16 cellular contexts compared by ENCODE assay signal in the genomic region with DNA sequence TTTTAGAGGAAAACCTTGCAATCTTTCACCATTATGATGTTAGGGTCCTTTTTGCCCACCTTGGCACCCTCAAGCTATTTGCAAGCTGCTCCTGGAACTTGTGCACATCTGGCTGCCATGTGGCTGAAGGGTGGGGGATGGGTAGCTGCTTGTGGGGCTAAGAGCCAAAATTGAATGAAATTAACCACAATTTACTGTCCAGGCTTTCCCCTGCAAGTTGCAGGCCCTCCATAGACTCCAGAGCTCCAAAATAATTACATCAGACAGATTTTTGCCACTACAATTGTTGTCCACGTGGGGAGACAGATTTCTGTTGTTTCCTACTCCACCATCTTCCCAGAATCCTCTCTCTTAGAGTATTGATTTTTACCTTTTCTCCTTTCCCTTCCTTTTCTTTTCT. TPM values are rescaled to one million over a fixed set of nuclear protein-coding genes. Genes with fewer than 3 reads are reported as not detected.
DNase-seq lines count a peak whose midpoint lies in the region; ATAC-seq, FAIRE-seq and TF ChIP-seq lines count a peak whose summit lies in the region.
"Had no signal": no experiment of that assay in that cellular context is flagged by ENCODE, and none has a peak within 500 bp of the region (broad histone marks: within the 10 kb centered on the region; RNA-seq: fewer than 3 reads in every experiment).

No MANE protein-coding gene starts in this region.

- H3K4me2 ChIP-seq in astrocyte (ENCODE audit: low read length): no peak overlapping the region
- H3K4me2 ChIP-seq: BLaER1 had no signal

- no peak overlapping the region for H3K4me3 ChIP-seq in astrocyte (ENCODE audit: insufficient read depth, low read depth, low read length)
- no peak overlapping the region for H3K4me3 ChIP-seq in CD8-positive, alpha-beta memory T cell (ENCODE audit: low read length)
- H3K4me3 ChIP-seq: BLaER1, K562, lower lobe of right lung had no signal

- H3K27me3 Mint-ChIP-seq in astrocyte (ENCODE audit: low read depth, unreplicated experiment) (no peaks in the 10 kb centered on the region), mesothelial cell of epicardium (ENCODE audit: low read depth) (no peaks in the 10 kb centered on the region)
- no peaks in the 10 kb centered on the region for H3K27me3 Mint-ChIP-seq in CD8-positive, alpha-beta memory T cell

- no peaks in the 10 kb centered on the region for H3K27me3 ChIP-seq in astrocyte (ENCODE audit: insufficient read depth, low read length)
- H3K27me3 ChIP-seq in CD8-positive, alpha-beta memory T cell (ENCODE audit: insufficient read depth, low read length, poor library complexity, severe bottlenecking): no peaks in the 10 kb centered on the region
- H3K27me3 ChIP-seq: BLaER1 had no signal

- TF ChIP-seq CTCF in astrocyte (IDR thresholded peaks at IDR 0.05; ENCODE audit: insufficient read depth, low read depth, low read length): no peak
- no peak for TF ChIP-seq CTCF in mesothelial cell of epicardium (IDR thresholded peaks at IDR 0.05; ENCODE audit: unreplicated experiment)

- POLR2A ChIA-PET in CD8-positive, alpha-beta memory T cell (lab: Charles Lee): no interaction called here

- no peak overlapping the region for H3K9ac ChIP-seq in astrocyte (ENCODE audit: low read length)
- H3K9ac ChIP-seq: BLaER1 had no signal

- H4K20me1 ChIP-seq in astrocyte (ENCODE audit: insufficient read depth, low read length): peaks cover 8% of the 10 kb centered on the region
- H4K20me1 ChIP-seq: BLaER1 had no signal

- no peak overlapping the region for H3K27ac ChIP-seq in astrocyte (ENCODE audit: low read depth, low read length)
- H3K27ac ChIP-seq in CD8-positive, alpha-beta memory T cell (ENCODE audit: low read depth, low read length): no peak overlapping the region
- H3K27ac ChIP-seq: BLaER1, lower lobe of right lung had no signal

- no peak overlapping the region for H3K27ac Mint-ChIP-seq in astrocyte (ENCODE audit: unreplicated experiment)
- peak overlapping the region; percentile 52 for H3K27ac Mint-ChIP-seq in mesothelial cell of epicardium
- H3K27ac Mint-ChIP-seq in CD8-positive, alpha-beta memory T cell: peak overlapping the region in 1 of 8 donors; percentile 19
- H3K27ac Mint-ChIP-seq: activated naive CD4-positive, alpha-beta T cell treated with anti-CD3 and anti-CD28 coated beads, Interleukin-2, amount 50 U/mL, for 72 hours; nephron progenitor cell had no signal

- no peak overlapping the region for H3K4me3 Mint-ChIP-seq in astrocyte (ENCODE audit: unreplicated experiment)
- no peak overlapping the region for H3K4me3 Mint-ChIP-seq in mesothelial cell of epicardium
- H3K4me3 Mint-ChIP-seq in CD8-positive, alpha-beta memory T cell: no peak overlapping the region
- H3K4me3 Mint-ChIP-seq: nephron progenitor cell had no signal

- H3K36me3 Mint-ChIP-seq in astrocyte (ENCODE audit: low read depth, unreplicated experiment) (peaks cover 26% of the 10 kb centered on the region), mesothelial cell of epicardium (peaks cover 39% of the 10 kb centered on the region)
- peaks cover 6 to 70% (median 29%) of the 10 kb centered on the region in 3 donors for H3K36me3 Mint-ChIP-seq in CD8-positive, alpha-beta memory T cell

- H3K9me3 Mint-ChIP-seq in astrocyte (ENCODE audit: unreplicated experiment) (no peaks in the 10 kb centered on the region), mesothelial cell of epicardium (no peaks in the 10 kb centered on the region)
- H3K9me3 Mint-ChIP-seq in CD8-positive, alpha-beta memory T cell: no peaks in the 10 kb centered on the region
- H3K9me3 Mint-ChIP-seq: activated naive CD4-positive, alpha-beta T cell treated with anti-CD3 and anti-CD28 coated beads, Interleukin-2, amount 50 U/mL, for 72 hours; nephron progenitor cell had no signal

- ATAC-seq in HG02981 (IDR thresholded peaks at IDR 0.05; ENCODE audit: unreplicated experiment): no peak
- ATAC-seq: activated naive CD4-positive, alpha-beta T cell treated with anti-CD3 and anti-CD28 coated beads, Interleukin-2, amount 50 U/mL, for 72 hours; K562; lower lobe of right lung had no signal

- H3K9me3 ChIP-seq in astrocyte (ENCODE audit: insufficient read depth, low read depth, low read length): no peaks in the 10 kb centered on the region
- H3K9me3 ChIP-seq in CD8-positive, alpha-beta memory T cell (ENCODE audit: low read length): no peaks in the 10 kb centered on the region
- H3K9me3 ChIP-seq: BLaER1, lower lobe of right lung had no signal

- no peak overlapping the region for H2AFZ ChIP-seq in astrocyte (ENCODE audit: low read depth, low read length)

- peaks cover 3% of the 10 kb centered on the region for H3K4me1 ChIP-seq in astrocyte (ENCODE audit: insufficient read depth, low read length)
- no peaks in the 10 kb centered on the region for H3K4me1 ChIP-seq in CD8-positive, alpha-beta memory T cell (ENCODE audit: insufficient read depth, low read length)
- H3K4me1 ChIP-seq: lower lobe of right lung had no signal

- peaks cover 4% of the 10 kb centered on the region for H3K4me1 Mint-ChIP-seq in astrocyte (ENCODE audit: low read depth, unreplicated experiment)
- peaks cover 3% of the 10 kb centered on the region for H3K4me1 Mint-ChIP-seq in mesothelial cell of epicardium
- H3K4me1 Mint-ChIP-seq in CD8-positive, alpha-beta memory T cell: no peaks in the 10 kb centered on the region
- H3K4me1 Mint-ChIP-seq: nephron progenitor cell had no signal

- no peaks in the 10 kb centered on the region for H3K79me2 ChIP-seq in astrocyte (ENCODE audit: insufficient read depth, low read length)

- CTCF ChIA-PET in CD8-positive, alpha-beta memory T cell (lab: Charles Lee): interaction anchor here (0.7 kb wide), 1 partner anchor 160 kb away, joined by 3 read pairs; no protein-coding TSS in a partner anchor

- DNase-seq in EH (ENCODE audit: low read depth) (peak; percentile 65), HT1080 (ENCODE audit: low read depth) (peak; percentile 27), astrocyte (ENCODE audit: low read depth) (peak; percentile 44), mesothelial cell of epicardium (ENCODE audit: low spot score in 2 of 2, unreplicated experiment in 2 of 2) (no peak), mucosa of gallbladder (ENCODE audit: low spot score) (no peak), foreskin melanocyte (no peak)
- no peak for DNase-seq in CD8-positive, alpha-beta memory T cell
- DNase-seq: caudate nucleus, GOT3, lower lobe of right lung, NCI-H1436, nephron progenitor cell had no signal

- no peak for FAIRE-seq in astrocyte (lab: Jason Lieb, UNC)
- FAIRE-seq: K562 had no signal

- H3K36me3 ChIP-seq in astrocyte (ENCODE audit: insufficient read depth, low read length): peaks cover 46% of the 10 kb centered on the region
- peaks cover 13% of the 10 kb centered on the region for H3K36me3 ChIP-seq in CD8-positive, alpha-beta memory T cell (ENCODE audit: insufficient read depth, low read length)

RNA-seq across cellular contexts. Expression of a gene that starts 19.1 kb away (rescaled TPM):
- 19.8 and 20.5 TPM in 2 replicates for total RNA-seq in HT1080 (2014; rRNA removed; shearing (Covaris generic))
- 17.1 and 18.3 TPM in 2 replicates for polyA plus RNA-seq in HT1080 (2015; cell fraction: cytosol; rRNA removed)
- 16.7 and 19.4 TPM in 2 replicates for polyA plus RNA-seq in HT1080 (2015; cell fraction: nucleus; rRNA removed)
- total RNA-seq in astrocyte (32.9 and 37.8 TPM in 2 replicates), mesothelial cell of epicardium (18.4 to 20.1 TPM (median 18.7 TPM) in 3 replicates), mucosa of gallbladder (22.3 TPM)
- total RNA-seq in CD8-positive, alpha-beta memory T cell: 10 to 100 TPM; 15.6 to 15.9 TPM
- 11.4 TPM for polyA plus RNA-seq in CD8-positive, alpha-beta memory T cell

RNA-seq across cellular contexts. Expression of a gene that starts 26.3 kb away (rescaled TPM):
- total RNA-seq in HT1080 (2014; rRNA removed; shearing (Covaris generic)): 1.9 and 3.6 TPM in 2 replicates
- polyA plus RNA-seq in HT1080 (2015; cell fraction: cytosol; rRNA removed): 12.6 and 13.8 TPM in 2 replicates
- polyA plus RNA-seq in HT1080 (2015; cell fraction: nucleus; rRNA removed): 6.4 and 11.0 TPM in 2 replicates
- 15.8 and 16.2 TPM in 2 replicates for total RNA-seq in astrocyte
- total RNA-seq in mesothelial cell of epicardium: 15.4 to 17.3 TPM (median 16.4 TPM) in 3 replicates
- 6.9 TPM for total RNA-seq in mucosa of gallbladder
- 1 to 10 TPM; 2.7 to 3.1 TPM for total RNA-seq in CD8-positive, alpha-beta memory T cell
- polyA plus RNA-seq in CD8-positive, alpha-beta memory T cell: 1.7 TPM

RNA-seq across cellular contexts. Expression of a gene that starts 27.5 kb away (rescaled TPM):
- total RNA-seq in HT1080 (2014; rRNA removed; shearing (Covaris generic)): 27.4 and 34.9 TPM in 2 replicates
- 14.5 and 16.8 TPM in 2 replicates for polyA plus RNA-seq in HT1080 (2015; cell fraction: cytosol; rRNA removed)
- 8.9 and 12.3 TPM in 2 replicates for polyA plus RNA-seq in HT1080 (2015; cell fraction: nucleus; rRNA removed)
- 5.0 and 5.6 TPM in 2 replicates for total RNA-seq in astrocyte
- 7.8 to 9.0 TPM (median 7.9 TPM) in 3 replicates for total RNA-seq in mesothelial cell of epicardium
- 20.1 TPM for total RNA-seq in mucosa of gallbladder
- total RNA-seq in CD8-positive, alpha-beta memory T cell: 1 to 10 TPM; 2.3 TPM
- 3.1 TPM for polyA plus RNA-seq in CD8-positive, alpha-beta memory T cell

RNA-seq across cellular contexts. Expression of a gene that starts 53.9 kb away (rescaled TPM):
- total RNA-seq in HT1080 (2014; rRNA removed; shearing (Covaris generic)): 40.5 and 48.1 TPM in 2 replicates
- 63.4 and 64.3 TPM in 2 replicates for polyA plus RNA-seq in HT1080 (2015; cell fraction: cytosol; rRNA removed)
- 45.5 and 52.2 TPM in 2 replicates for polyA plus RNA-seq in HT1080 (2015; cell fraction: nucleus; rRNA removed)
- total RNA-seq in astrocyte (69.7 and 79.2 TPM in 2 replicates), mesothelial cell of epicardium (72.5 to 75.4 TPM (median 75.4 TPM) in 3 replicates), mucosa of gallbladder (37.8 TPM)
- total RNA-seq in CD8-positive, alpha-beta memory T cell: 1 to 10 TPM; 4.3 to 4.7 TPM
- 0.15 TPM for polyA plus RNA-seq in CD8-positive, alpha-beta memory T cell

Comparison
In these comparisons a context has a peak if more than half of its experiments do, and no peak if none do; other contexts are left out.
1. DNase-seq: peak in EH (single experiment), HT1080 (single experiment) and astrocyte (single experiment); none in mesothelial cell of epicardium (0 of 2), mucosa of gallbladder (single experiment), CD8-positive, alpha-beta memory T cell (0 of 5) and foreskin melanocyte (single experiment).